Comparison of ENCODE assay signal across 9 cellular contexts in the genomic region with DNA sequence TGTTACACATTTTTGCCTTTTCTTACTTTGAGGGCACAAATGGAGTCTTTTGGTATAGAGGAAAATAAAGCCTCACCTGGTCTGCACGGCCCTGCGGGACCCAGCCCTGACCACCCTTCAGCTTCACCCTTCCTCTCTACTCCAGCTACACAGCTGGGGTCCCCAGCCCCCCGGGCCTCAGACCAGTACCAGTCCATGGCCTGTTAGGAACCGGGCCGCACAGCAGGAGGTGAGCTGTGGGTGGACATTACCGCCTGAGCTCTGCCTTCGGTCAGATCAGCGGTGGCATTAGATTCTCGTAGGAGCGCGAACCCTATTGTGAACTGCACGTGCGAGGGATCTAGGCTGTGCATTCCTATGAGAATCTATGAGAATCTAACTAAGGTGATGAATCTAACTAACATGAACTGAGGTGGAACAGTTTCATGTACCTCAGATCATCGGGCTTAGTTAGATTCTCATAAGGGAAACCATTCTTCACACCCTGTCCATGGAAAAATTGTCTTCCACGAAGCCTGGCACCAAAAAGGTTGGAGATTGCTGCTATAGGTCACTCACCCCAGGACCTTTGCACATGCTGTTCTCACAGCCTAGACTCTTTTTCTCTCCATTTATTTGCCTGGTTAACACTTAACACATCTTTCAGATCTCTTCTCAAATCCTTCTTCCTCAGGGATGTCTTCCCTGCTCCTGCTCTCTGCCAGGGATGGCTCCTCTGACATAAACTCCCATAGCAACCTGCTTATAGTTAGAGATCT. TPM values are rescaled to one million over a fixed set of nuclear protein-coding genes. Genes with fewer than 3 reads are reported as not detected.
DNase-seq lines count a peak whose midpoint lies in the region; ATAC-seq and TF ChIP-seq lines count a peak whose summit lies in the region.
"Had no signal": no experiment of that assay in that cellular context is flagged by ENCODE, and none has a peak within 500 bp of the region (broad histone marks: within the 10 kb centered on the region; RNA-seq: fewer than 3 reads in every experiment).

No MANE protein-coding gene starts in this region.

- intact Hi-C loops in heart left ventricle (cut with DNase I): no loop called here
- intact Hi-C loops in Right ventricle myocardium inferior (cut with DNase I): no loop called here
- intact Hi-C loops in breast epithelium (cut with DNase I; ENCODE audit: low total_unique reads): no loop called here
- intact Hi-C loops in upper lobe of right lung (cut with DNase I): no loop called here

- DNase-seq in heart left ventricle (peak in 1 of 5 donors; percentile 32), Right ventricle myocardium inferior (ENCODE audit: missing footprints) (no peak), breast epithelium (ENCODE audit: low spot score in 2 of 2) (no peak), nephron progenitor cell (no peak), upper lobe of right lung (no peak), GDM1 (lab: John Stamatoyannopoulos, UW) (no peak), NCI-H2196 treated with DMSO at 0.1 percent for 48 hours (lab: John Stamatoyannopoulos, UW; ENCODE audit: unreplicated experiment) (no peak)

- H3K9me3 ChIP-seq in heart left ventricle (no peaks in the 10 kb centered on the region), breast epithelium (no peaks in the 10 kb centered on the region), upper lobe of right lung (no peaks in the 10 kb centered on the region)
- H3K9me3 ChIP-seq: BE2C had no signal

- H3K36me3 ChIP-seq in heart left ventricle (no peaks in the 10 kb centered on the region), breast epithelium (no peaks in the 10 kb centered on the region), upper lobe of right lung (no peaks in the 10 kb centered on the region)

- no peaks in the 10 kb centered on the region for H3K9me3 Mint-ChIP-seq in nephron progenitor cell

- no peaks in the 10 kb centered on the region for H3K27me3 ChIP-seq in heart left ventricle
- no peaks in the 10 kb centered on the region for H3K27me3 ChIP-seq in breast epithelium
- H3K27me3 ChIP-seq in upper lobe of right lung: no peaks in the 10 kb centered on the region
- H3K27me3 ChIP-seq: BE2C had no signal

- TF ChIP-seq CTCF in heart left ventricle (IDR thresholded peaks at IDR 0.05) (no peak), breast epithelium (IDR thresholded peaks at IDR 0.05) (no peak), nephron progenitor cell (IDR thresholded peaks at IDR 0.05) (no peak), upper lobe of right lung (IDR thresholded peaks at IDR 0.05) (no peak)

- H3K4me3 ChIP-seq in heart left ventricle (no peak overlapping the region), breast epithelium (no peak overlapping the region), upper lobe of right lung (no peak overlapping the region)

- peaks cover 11% of the 10 kb centered on the region for H3K27me3 Mint-ChIP-seq in nephron progenitor cell (ENCODE audit: low read depth, poor library complexity)

- H3K27ac ChIP-seq in heart left ventricle (peak overlapping the region in 11 of 12 donors; percentile 43 to 91 (median 83)), breast epithelium (peak overlapping the region; percentile 94 to 97), upper lobe of right lung (peak overlapping the region; percentile 85)

- no peak for ATAC-seq in heart left ventricle
- no peak for ATAC-seq in Right ventricle myocardium inferior
- ATAC-seq in upper lobe of right lung: no peak
- no peak for ATAC-seq in HG03432 (IDR thresholded peaks at IDR 0.05; ENCODE audit: unreplicated experiment)

- H3K4me1 Mint-ChIP-seq in nephron progenitor cell: peaks cover 93% of the 10 kb centered on the region

- TF ChIP-seq POLR2A in heart left ventricle (IDR thresholded peaks at IDR 0.05) (no peak), breast epithelium (IDR thresholded peaks at IDR 0.05) (no peak)

- peaks cover 17 to 80% (median 64%) of the 10 kb centered on the region in 12 donors for H3K4me1 ChIP-seq in heart left ventricle
- peaks cover 21 to 49% of the 10 kb centered on the region in 2 donors for H3K4me1 ChIP-seq in breast epithelium
- peaks cover 55% of the 10 kb centered on the region for H3K4me1 ChIP-seq in upper lobe of right lung

- H3K27ac Mint-ChIP-seq in nephron progenitor cell: peak overlapping the region; percentile 44

- no peaks in the 10 kb centered on the region for H3K36me3 Mint-ChIP-seq in nephron progenitor cell (ENCODE audit: low read depth)

- 94 to 98% (median 95%) methylated on average over 15 of the region's 15 CpGs for WGBS in heart left ventricle, 4 donors

- H3K4me3 Mint-ChIP-seq in nephron progenitor cell: peak overlapping the region; percentile 37

RNA-seq across cellular contexts. Expression of a gene that starts 37.5 kb away (rescaled TPM):
- total RNA-seq in heart left ventricle: 100 to 1,000 TPM in 1 of 9 donors, 10 to 100 TPM in 8; 37.3 to 140 (median 59.4) TPM
- 10 to 100 TPM; 38.4 to 61.3 TPM for polyA plus RNA-seq in heart left ventricle
- 49.3 TPM for total RNA-seq in Right ventricle myocardium inferior
- total RNA-seq in breast epithelium: 100 to 1,000 TPM in 2 of 3 donors, 10 to 100 TPM in 1; 62.6 to 121 (median 112) TPM
- 108 TPM for total RNA-seq in upper lobe of right lung
